Comparison of ENCODE assay signal across 18 cellular contexts in the genomic region with DNA sequence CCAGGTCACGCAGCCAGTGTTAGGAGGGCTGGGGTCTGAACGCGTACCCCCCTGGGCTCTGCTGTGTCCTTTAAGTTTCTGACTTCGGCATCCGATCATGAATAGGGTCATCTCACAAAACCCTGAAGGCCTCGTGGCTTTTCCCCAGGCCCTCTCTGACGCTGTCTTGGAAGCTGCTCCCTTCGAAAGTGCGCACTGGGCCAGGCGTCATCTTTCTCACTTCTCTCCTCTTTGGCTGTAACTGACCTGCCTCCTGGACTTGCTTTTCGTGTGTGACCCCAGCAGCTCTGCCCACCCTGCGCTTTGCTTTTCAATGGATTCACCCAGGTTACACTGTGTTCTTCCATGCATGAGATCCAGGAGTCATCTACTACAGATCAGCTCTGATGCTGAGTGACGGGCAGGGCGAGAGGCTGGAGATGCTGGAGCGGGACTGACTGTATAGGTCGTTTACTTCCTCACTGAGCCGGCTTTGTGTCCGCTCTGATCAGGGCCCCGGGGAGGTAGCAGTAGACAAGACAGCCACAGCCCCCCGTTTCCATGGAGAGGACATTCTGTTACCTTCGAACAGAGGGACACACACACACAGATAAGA.
"Had no signal": no experiment of that assay in that cellular context is flagged by ENCODE, and none has a peak within 500 bp of the region (broad histone marks: within the 10 kb centered on the region; RNA-seq: fewer than 3 reads in every experiment).

No MANE protein-coding gene starts in this region.

- H3K36me3 Mint-ChIP-seq: activated CD8-positive, alpha-beta memory T cell treated with anti-CD3 and anti-CD28 coated beads, Interleukin-2, amount 10 ng/mL, durations not matched to agents 7 days and 5 days; activated naive CD4-positive, alpha-beta T cell treated with anti-CD3 and anti-CD28 coated beads, Interleukin-2, amount 50 U/mL, for 24 hours had no signal

- H3K36me3 ChIP-seq: ascending aorta, SJCRH30, tibial artery, uterus, WERI-Rb-1 had no signal

- H3K79me2 ChIP-seq: parathyroid adenoma had no signal

- DNase-seq: activated CD4-positive, alpha-beta T cell treated with anti-CD3 and anti-CD28 coated beads, Interleukin-2, amount 50 U/mL, for 4 hours; activated T-cell treated with anti-CD3 and anti-CD28 coated beads, Interleukin-2, amount 50 U/mL, for 1 hour; cerebellar nuclear complex; effector CD8-positive, alpha-beta T cell; left colon; mammary epithelial cell; SJCRH30; stimulated activated CD4-positive, alpha-beta T cell treated with anti-CD3 and anti-CD28 coated beads, Interleukin-2, amount 100 ng/mL, for 24 hours; stimulated activated naive CD8-positive, alpha-beta T cell treated with anti-CD3 and anti-CD28 coated beads, Interleukin-15, Interleukin-2, amounts not matched to agents 100 U/mL and 50 U/mL, for 24 hours; substantia nigra; T-helper 17 cell; tibial artery; uterus; WERI-Rb-1 had no signal

- H3K4me1 ChIP-seq: ascending aorta, parathyroid adenoma, SJCRH30, tibial artery, uterus had no signal

- ATAC-seq: activated CD8-positive, alpha-beta memory T cell treated with anti-CD3 and anti-CD28 coated beads, Interleukin-2, amount 10 ng/mL, durations not matched to agents 7 days and 5 days; left colon; stimulated activated naive CD8-positive, alpha-beta T cell treated with anti-CD3 and anti-CD28 coated beads, Interleukin-15, Interleukin-2, amounts not matched to agents 100 U/mL and 50 U/mL, for 24 hours; T-helper 17 cell had no signal

- H3K4me3 Mint-ChIP-seq: activated CD8-positive, alpha-beta memory T cell treated with anti-CD3 and anti-CD28 coated beads, Interleukin-2, amount 10 ng/mL, durations not matched to agents 7 days and 5 days; activated naive CD4-positive, alpha-beta T cell treated with anti-CD3 and anti-CD28 coated beads, Interleukin-2, amount 50 U/mL, for 24 hours; T-helper 17 cell had no signal

- H3K27ac Mint-ChIP-seq: activated CD8-positive, alpha-beta memory T cell treated with anti-CD3 and anti-CD28 coated beads, Interleukin-2, amount 10 ng/mL, durations not matched to agents 7 days and 5 days; activated naive CD4-positive, alpha-beta T cell treated with anti-CD3 and anti-CD28 coated beads, Interleukin-2, amount 50 U/mL, for 24 hours; T-helper 17 cell had no signal

- H3K27me3 Mint-ChIP-seq: activated CD8-positive, alpha-beta memory T cell treated with anti-CD3 and anti-CD28 coated beads, Interleukin-2, amount 10 ng/mL, durations not matched to agents 7 days and 5 days; activated naive CD4-positive, alpha-beta T cell treated with anti-CD3 and anti-CD28 coated beads, Interleukin-2, amount 50 U/mL, for 24 hours had no signal

- H3K9ac ChIP-seq: parathyroid adenoma had no signal

- H3K9me3 ChIP-seq: ascending aorta, SJCRH30, tibial artery, uterus had no signal

- H3K4me1 Mint-ChIP-seq: activated CD8-positive, alpha-beta memory T cell treated with anti-CD3 and anti-CD28 coated beads, Interleukin-2, amount 10 ng/mL, durations not matched to agents 7 days and 5 days; activated naive CD4-positive, alpha-beta T cell treated with anti-CD3 and anti-CD28 coated beads, Interleukin-2, amount 50 U/mL, for 24 hours had no signal

- H2AFZ ChIP-seq: parathyroid adenoma had no signal

- H3K27me3 ChIP-seq: ascending aorta, SJCRH30, tibial artery, uterus had no signal

- H3K27ac ChIP-seq: ascending aorta, parathyroid adenoma, SJCRH30, tibial artery, uterus, WERI-Rb-1 had no signal

- H3K4me3 ChIP-seq: ascending aorta, SJCRH30, tibial artery, uterus had no signal

- H3K9me3 Mint-ChIP-seq: activated naive CD4-positive, alpha-beta T cell treated with anti-CD3 and anti-CD28 coated beads, Interleukin-2, amount 50 U/mL, for 24 hours had no signal
